Comparison of ENCODE assay signal across 22 cellular contexts in genomic region chr1:42739753-42740700, GRCh38. TPM values are rescaled to one million over a fixed set of nuclear protein-coding genes. Genes with fewer than 3 reads are reported as not detected.
DNase-seq lines count a peak whose midpoint lies in the region; ATAC-seq and TF ChIP-seq lines count a peak whose summit lies in the region.
"Had no signal": no experiment of that assay in that cellular context is flagged by ENCODE, and none has a peak within 500 bp of the region (broad histone marks: within the 10 kb centered on the region; RNA-seq: fewer than 3 reads in every experiment).

TSS of gene CLDN19 (minus strand) at chr1:42740236. CDS start at chr1:42740063, 173 bp downstream.

- H3K27me3 Mint-ChIP-seq in dendritic cell treated with granulocyte-macrophage colony-stimulating factor and Interleukin-4, amounts not matched to agents 40 ng/mL and 50 ng/mL, for 4 days = no peaks in the 10 kb centered on the region
- H3K27me3 Mint-ChIP-seq: natural killer cell treated with Interleukin-12 subunit alpha and Interleukin-12 subunit beta and Interleukin-15 and Interleukin-18, amount 100 ng/mL, for 72 hours had no signal

- no peak within 1 kb of the TSS for H2AFZ ChIP-seq in Karpas-422 (ENCODE audit: low read length)

- H3K4me3 Mint-ChIP-seq in dendritic cell treated with granulocyte-macrophage colony-stimulating factor and Interleukin-4, amounts not matched to agents 40 ng/mL and 50 ng/mL, for 4 days = no peak within 1 kb of the TSS
- H3K4me3 Mint-ChIP-seq: natural killer cell treated with Interleukin-12 subunit alpha and Interleukin-12 subunit beta and Interleukin-15 and Interleukin-18, amount 100 ng/mL, for 72 hours had no signal

- no peak for ATAC-seq in HG03378 (IDR thresholded peaks at IDR 0.05; ENCODE audit: unreplicated experiment)
- ATAC-seq in HG03460 (IDR thresholded peaks at IDR 0.05; ENCODE audit: unreplicated experiment) = no peak
- ATAC-seq: lower lobe of right lung; natural killer cell treated with Interleukin-12 subunit alpha and Interleukin-12 subunit beta and Interleukin-15 and Interleukin-18, amount 100 ng/mL, for 72 hours had no signal

- peak; percentile 88 for DNase-seq in left kidney (ENCODE audit: low read depth, low spot score)
- DNase-seq in retinal pigment epithelial cell (ENCODE audit: low read depth) = no peak
- no peak for DNase-seq in hippocampal formation (lab: John Stamatoyannopoulos, UW)
- DNase-seq in Karpas-422 = no peak
- DNase-seq: BE2C; DMS153; erythroblast; lower lobe of right lung; NCI-H1930; NCI-H510A; stimulated activated CD4-positive, alpha-beta T cell treated with anti-CD3 and anti-CD28 coated beads, Interleukin-4, amount 100 ng/mL, for 1 hour; stimulated activated CD8-positive, alpha-beta memory T cell treated with anti-CD3 and anti-CD28 coated beads, Interleukin-4, amount 100 ng/mL, for 48 hours; testis had no signal

- H3K4me2 ChIP-seq in Karpas-422 (ENCODE audit: low read depth, low read length, poor library complexity, severe bottlenecking) = no peak within 1 kb of the TSS

- H4K20me1 ChIP-seq in Karpas-422 (ENCODE audit: insufficient read depth, low read depth, low read length) = no peaks in the 10 kb centered on the region

- H3K4me3 ChIP-seq in HUES64 (ENCODE audit: low read length) (peak within 1 kb of the TSS; percentile 43), retinal pigment epithelial cell (ENCODE audit: low read length) (peak within 1 kb of the TSS; percentile 35), Karpas-422 (ENCODE audit: low read length) (no peak within 1 kb of the TSS)
- H3K4me3 ChIP-seq: lower lobe of right lung, SK-N-MC, testis had no signal

- peaks cover 33% of the 10 kb centered on the region for H3K4me1 Mint-ChIP-seq in dendritic cell treated with granulocyte-macrophage colony-stimulating factor and Interleukin-4, amounts not matched to agents 40 ng/mL and 50 ng/mL, for 4 days (ENCODE audit: low read depth)

- H3K79me2 ChIP-seq in Karpas-422 (ENCODE audit: low read length) = no peaks in the 10 kb centered on the region

- peak within 1 kb of the TSS; percentile 2; the same call in 1 of the 2 replicates for H3K9ac ChIP-seq in HUES64 (ENCODE audit: low read depth, low read length)
- H3K9ac ChIP-seq in Karpas-422 (ENCODE audit: low read length) = no peak within 1 kb of the TSS

- H3K36me3 Mint-ChIP-seq in dendritic cell treated with granulocyte-macrophage colony-stimulating factor and Interleukin-4, amounts not matched to agents 40 ng/mL and 50 ng/mL, for 4 days (ENCODE audit: low read depth) = no peaks in the 10 kb centered on the region
- H3K36me3 Mint-ChIP-seq: natural killer cell treated with Interleukin-12 subunit alpha and Interleukin-12 subunit beta and Interleukin-15 and Interleukin-18, amount 100 ng/mL, for 72 hours had no signal

- WGBS in HUES64 = 33% methylated on average over 27 of the region's 27 CpGs

- no peaks in the 10 kb centered on the region for H3K9me3 ChIP-seq in HUES64 (ENCODE audit: insufficient read depth, low read depth, low read length)
- H3K9me3 ChIP-seq in Karpas-422 (ENCODE audit: low read length) = no peaks in the 10 kb centered on the region
- H3K9me3 ChIP-seq: BE2C, lower lobe of right lung, testis had no signal

- no peaks in the 10 kb centered on the region for H3K9me3 Mint-ChIP-seq in dendritic cell treated with granulocyte-macrophage colony-stimulating factor and Interleukin-4, amounts not matched to agents 40 ng/mL and 50 ng/mL, for 4 days
- H3K9me3 Mint-ChIP-seq: activated T-helper 2 cell treated with anti-CD3 and anti-CD28 coated beads, Interferon-gamma antibody, Interleukin-2, Interleukin-4, amounts not matched to agents 10 μg/mL and 5 μg/mL and 100 μg/mL, durations not matched to agents 14 hours and 24 hours and 36 hours; natural killer cell treated with Interleukin-12 subunit alpha and Interleukin-12 subunit beta and Interleukin-15 and Interleukin-18, amount 100 ng/mL, for 72 hours had no signal

- H3K27ac Mint-ChIP-seq in dendritic cell treated with granulocyte-macrophage colony-stimulating factor and Interleukin-4, amounts not matched to agents 40 ng/mL and 50 ng/mL, for 4 days = peak within 1 kb of the TSS; percentile 62
- H3K27ac Mint-ChIP-seq: activated T-helper 2 cell treated with anti-CD3 and anti-CD28 coated beads, Interferon-gamma antibody, Interleukin-2, Interleukin-4, amounts not matched to agents 10 μg/mL and 5 μg/mL and 100 μg/mL, durations not matched to agents 14 hours and 24 hours and 36 hours; natural killer cell treated with Interleukin-12 subunit alpha and Interleukin-12 subunit beta and Interleukin-15 and Interleukin-18, amount 100 ng/mL, for 72 hours had no signal

- H3K36me3 ChIP-seq in HUES64 (ENCODE audit: insufficient read depth, low read length) = no peaks in the 10 kb centered on the region
- no peaks in the 10 kb centered on the region for H3K36me3 ChIP-seq in Karpas-422 (ENCODE audit: insufficient read depth, low read length)
- H3K36me3 ChIP-seq: BE2C, lower lobe of right lung had no signal

- TF ChIP-seq CTCF in retinal pigment epithelial cell (conservative IDR thresholded peaks at IDR 0.05; ENCODE audit: low read depth, low read length) = no peak

- no peaks in the 10 kb centered on the region for H3K9me2 ChIP-seq in Karpas-422 (replicated peaks; ENCODE audit: insufficient read depth, low read length)

- H3K4me1 ChIP-seq in HUES64 (ENCODE audit: insufficient read depth, low read length) (peaks cover 36% of the 10 kb centered on the region), Karpas-422 (ENCODE audit: low read length) (peaks cover 7% of the 10 kb centered on the region)
- H3K4me1 ChIP-seq: BE2C, lower lobe of right lung, testis had no signal

- intact Hi-C loops in dendritic cell treated with granulocyte-macrophage colony-stimulating factor and Interleukin-4, amounts not matched to agents 40 ng/mL and 50 ng/mL, for 4 days (cut with micrococcal nuclease) = no loop called here

- H3K27ac ChIP-seq in HUES64 (ENCODE audit: low read depth, low read length) (peak within 1 kb of the TSS; percentile 59; the same call in 1 of the 2 replicates), Karpas-422 (ENCODE audit: low read length) (no peak within 1 kb of the TSS)
- H3K27ac ChIP-seq: lower lobe of right lung, SK-N-MC, testis had no signal

- H3K27me3 ChIP-seq in HUES64 (ENCODE audit: insufficient read depth, low read length) (no peaks in the 10 kb centered on the region), Karpas-422 (ENCODE audit: low read length) (no peaks in the 10 kb centered on the region)
- H3K27me3 ChIP-seq: BE2C, testis had no signal

RNA-seq across cellular contexts. Expression of gene CLDN19, which starts in this region (rescaled TPM):
- polyA plus RNA-seq in HUES64 (2013, experiment 1 of 2) = 5.4 TPM
- polyA plus RNA-seq in HUES64 (2013, experiment 2 of 2) = 7.0 TPM
- total RNA-seq in Karpas-422 (2014; rRNA removed; shearing (Covaris generic); ENCODE audit: low replicate concordance) = not detected in 2 replicates
- total RNA-seq: activated CD8-positive, alpha-beta memory T cell treated with anti-CD3 and anti-CD28 coated beads for 36 hours; activated T-helper 2 cell treated with anti-CD3 and anti-CD28 coated beads, Interferon-gamma antibody, Interleukin-2, Interleukin-4, amounts not matched to agents 10 μg/mL and 5 μg/mL and 100 μg/mL, durations not matched to agents 14 hours and 24 hours and 36 hours; lower lobe of right lung; M059J; natural killer cell treated with Interleukin-12 subunit alpha and Interleukin-12 subunit beta and Interleukin-15 and Interleukin-18, amount 100 ng/mL, for 72 hours had no signal
